In genomic region chr5:113357696-113358476, GRCh38 we compare ENCODE assay signal across 20 cellular contexts.
DNase-seq lines count a peak whose midpoint lies in the region; ATAC-seq and TF ChIP-seq lines count a peak whose summit lies in the region.
"Had no signal": no experiment of that assay in that cellular context is flagged by ENCODE, and none has a peak within 500 bp of the region (broad histone marks: within the 10 kb centered on the region; RNA-seq: fewer than 3 reads in every experiment).

No MANE protein-coding gene starts in this region.

- no peaks in the 10 kb centered on the region for H3K9me3 Mint-ChIP-seq in progenitor cell of endocrine pancreas (ENCODE audit: low read depth)
- no peaks in the 10 kb centered on the region for H3K9me3 Mint-ChIP-seq in CD8-positive, alpha-beta memory T cell
- H3K9me3 Mint-ChIP-seq: activated CD4-positive, alpha-beta T cell treated with anti-CD3 and anti-CD28 coated beads, Interleukin-2, amount 10 ng/mL, durations not matched to agents 24 days and 14 days; activated naive CD8-positive, alpha-beta T cell treated with anti-CD3 and anti-CD28 coated beads, Interleukin-2, amount 50 U/mL, for 24 hours had no signal

- CTCF ChIA-PET in CD8-positive, alpha-beta memory T cell (lab: Charles Lee), result interaction anchor here (0.6 kb wide), 1 partner anchor 238 kb away, joined by 3 read pairs; no protein-coding TSS in a partner anchor

- no peaks in the 10 kb centered on the region for H3K9me3 ChIP-seq in CD8-positive, alpha-beta memory T cell (ENCODE audit: low read length)
- H3K9me3 ChIP-seq: mucosa of descending colon, neutrophil, suprapubic skin, uterus had no signal

- DNase-seq in SIG-M5 treated with dmso at 0.1 percent for 504 hours (lab: John Stamatoyannopoulos, UW; ENCODE audit: unreplicated experiment) (peak; percentile 7), SIG-M5 (lab: John Stamatoyannopoulos, UW) (no peak), NOMO-1 treated with dmso at 0.1 percent for 144 hours (lab: John Stamatoyannopoulos, UW; ENCODE audit: unreplicated experiment) (peak; percentile 77), dermis blood vessel endothelial cell (peak; percentile 78), progenitor cell of endocrine pancreas (ENCODE audit: low spot score, unreplicated experiment) (no peak), NCI-H345 (lab: John Stamatoyannopoulos, UW) (no peak)
- no peak for DNase-seq in CD8-positive, alpha-beta memory T cell
- DNase-seq: activated CD4-positive, alpha-beta T cell treated with anti-CD3 and anti-CD28 coated beads, Interleukin-2, amount 10 ng/mL, durations not matched to agents 24 days and 14 days; activated naive CD8-positive, alpha-beta T cell treated with anti-CD3 and anti-CD28 coated beads, Interleukin-2, amount 50 U/mL, for 24 hours; head of caudate nucleus; mucosa of descending colon; NCI-H1436 treated with DMSO at 0.1 percent for 48 hours; uterus had no signal

- H3K27me3 Mint-ChIP-seq in progenitor cell of endocrine pancreas, result no peaks in the 10 kb centered on the region
- peaks cover 2 to 3% of the 10 kb centered on the region in 2 donors for H3K27me3 Mint-ChIP-seq in CD8-positive, alpha-beta memory T cell
- H3K27me3 Mint-ChIP-seq: activated naive CD8-positive, alpha-beta T cell treated with anti-CD3 and anti-CD28 coated beads, Interleukin-2, amount 50 U/mL, for 24 hours; brain had no signal

- no peak for ATAC-seq in HG02759 (IDR thresholded peaks at IDR 0.05; ENCODE audit: unreplicated experiment)
- ATAC-seq: activated naive CD8-positive, alpha-beta T cell treated with anti-CD3 and anti-CD28 coated beads, Interleukin-2, amount 50 U/mL, for 24 hours; mucosa of descending colon; Panc1 had no signal

- H3K36me3 Mint-ChIP-seq in progenitor cell of endocrine pancreas (ENCODE audit: insufficient read depth), result no peaks in the 10 kb centered on the region
- H3K36me3 Mint-ChIP-seq in CD8-positive, alpha-beta memory T cell, result peaks cover 0 to 1% (median 0%) of the 10 kb centered on the region in 3 donors
- H3K36me3 Mint-ChIP-seq: brain had no signal

- H3K4me3 Mint-ChIP-seq in progenitor cell of endocrine pancreas (ENCODE audit: low read depth), result no peak overlapping the region
- peak overlapping the region in 1 of 7 donors; percentile 21 for H3K4me3 Mint-ChIP-seq in CD8-positive, alpha-beta memory T cell
- H3K4me3 Mint-ChIP-seq: activated CD4-positive, alpha-beta T cell treated with anti-CD3 and anti-CD28 coated beads, Interleukin-2, amount 10 ng/mL, durations not matched to agents 24 days and 14 days; activated naive CD8-positive, alpha-beta T cell treated with anti-CD3 and anti-CD28 coated beads, Interleukin-2, amount 50 U/mL, for 24 hours; brain had no signal

- TF ChIP-seq CTCF in progenitor cell of endocrine pancreas (IDR thresholded peaks at IDR 0.05; ENCODE audit: unreplicated experiment), result no peak

- no peak overlapping the region for H3K27ac ChIP-seq in CD8-positive, alpha-beta memory T cell (ENCODE audit: low read depth, low read length)
- H3K27ac ChIP-seq: 22Rv1, neutrophil, SK-N-MC, suprapubic skin, uterus had no signal

- no peaks in the 10 kb centered on the region for H3K27me3 ChIP-seq in CD8-positive, alpha-beta memory T cell (ENCODE audit: insufficient read depth, low read length, poor library complexity, severe bottlenecking)
- H3K27me3 ChIP-seq: suprapubic skin, uterus had no signal

- no peak overlapping the region for H3K4me3 ChIP-seq in CD8-positive, alpha-beta memory T cell (ENCODE audit: low read length)
- H3K4me3 ChIP-seq: mucosa of descending colon, SK-N-MC, suprapubic skin, uterus had no signal

- no peaks in the 10 kb centered on the region for H3K4me1 ChIP-seq in CD8-positive, alpha-beta memory T cell (ENCODE audit: insufficient read depth, low read length)
- H3K4me1 ChIP-seq: suprapubic skin, uterus had no signal

- POLR2A ChIA-PET in CD8-positive, alpha-beta memory T cell (lab: Charles Lee), result no interaction called here

- H3K36me3 ChIP-seq in CD8-positive, alpha-beta memory T cell (ENCODE audit: insufficient read depth, low read length), result no peaks in the 10 kb centered on the region
- H3K36me3 ChIP-seq: neutrophil, suprapubic skin, uterus had no signal

- H3K4me1 Mint-ChIP-seq in progenitor cell of endocrine pancreas (ENCODE audit: low read depth), result peaks cover 28% of the 10 kb centered on the region
- H3K4me1 Mint-ChIP-seq in CD8-positive, alpha-beta memory T cell, result no peaks in the 10 kb centered on the region
- H3K4me1 Mint-ChIP-seq: activated CD4-positive, alpha-beta T cell treated with anti-CD3 and anti-CD28 coated beads, Interleukin-2, amount 10 ng/mL, durations not matched to agents 24 days and 14 days; activated naive CD8-positive, alpha-beta T cell treated with anti-CD3 and anti-CD28 coated beads, Interleukin-2, amount 50 U/mL, for 24 hours had no signal

- H3K27ac Mint-ChIP-seq in progenitor cell of endocrine pancreas, result peak overlapping the region; percentile 27
- peak overlapping the region in 2 of 8 donors; percentile 7 to 15 for H3K27ac Mint-ChIP-seq in CD8-positive, alpha-beta memory T cell
- H3K27ac Mint-ChIP-seq: activated CD4-positive, alpha-beta T cell treated with anti-CD3 and anti-CD28 coated beads, Interleukin-2, amount 10 ng/mL, durations not matched to agents 24 days and 14 days; activated naive CD8-positive, alpha-beta T cell treated with anti-CD3 and anti-CD28 coated beads, Interleukin-2, amount 50 U/mL, for 24 hours had no signal

Comparison
In these comparisons a context has a peak if more than half of its experiments do, and no peak if none do; other contexts are left out.
1. DNase-seq: peak in SIG-M5 treated with dmso at 0.1 percent for 504 hours (single experiment), NOMO-1 treated with dmso at 0.1 percent for 144 hours (single experiment) and dermis blood vessel endothelial cell (single experiment); none in SIG-M5 (single experiment), progenitor cell of endocrine pancreas (single experiment), NCI-H345 (single experiment) and CD8-positive, alpha-beta memory T cell (0 of 5).